ENCODE assay signal across 9 cellular contexts in the genomic region with DNA sequence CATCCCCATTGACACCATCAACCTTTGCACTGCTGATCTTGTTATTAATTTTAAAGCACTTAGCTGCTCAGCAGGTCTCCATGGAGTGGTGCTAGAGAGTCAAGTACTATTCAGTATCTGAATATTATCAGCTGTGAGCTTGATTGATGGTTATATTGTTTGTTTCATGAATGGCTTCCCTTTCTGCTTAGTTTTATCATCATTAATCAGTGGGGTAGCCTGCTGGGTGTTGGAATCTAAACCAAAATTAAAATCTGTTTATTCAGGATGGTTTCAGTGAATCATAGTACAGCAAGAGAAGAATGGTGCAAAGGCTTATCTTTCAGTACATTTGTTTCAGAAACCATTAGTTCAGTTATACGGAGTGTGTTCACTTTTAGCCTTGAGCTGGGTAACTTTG. TPM values are rescaled to one million over a fixed set of nuclear protein-coding genes. Genes with fewer than 3 reads are reported as not detected.
DNase-seq lines count a peak whose midpoint lies in the region; ATAC-seq and TF ChIP-seq lines count a peak whose summit lies in the region.
"Had no signal": no experiment of that assay in that cellular context is flagged by ENCODE, and none has a peak within 500 bp of the region (broad histone marks: within the 10 kb centered on the region; RNA-seq: fewer than 3 reads in every experiment).

No MANE protein-coding gene starts in this region.

- ATAC-seq in HG03108 (IDR thresholded peaks at IDR 0.05; ENCODE audit: unreplicated experiment), result peak; percentile 63
- ATAC-seq in sciatic nerve, result peak; percentile 61

- H3K4me3 ChIP-seq in left ventricle myocardium inferior, result no peak overlapping the region

- H3K27me3 ChIP-seq in left ventricle myocardium inferior (ENCODE audit: low read depth), result no peaks in the 10 kb centered on the region

- H3K27ac ChIP-seq in left ventricle myocardium inferior (replicated peaks), result no peak overlapping the region
- no peak overlapping the region for H3K27ac ChIP-seq in epithelial cell of prostate

- no peaks in the 10 kb centered on the region for H3K36me3 ChIP-seq in left ventricle myocardium inferior

- no peaks in the 10 kb centered on the region for H3K4me1 ChIP-seq in left ventricle myocardium inferior

- H3K9me3 ChIP-seq in left ventricle myocardium inferior (replicated peaks), result no peaks in the 10 kb centered on the region

- DNase-seq in left ventricle myocardium inferior (no peak), cardiac septum (ENCODE audit: low spot score) (no peak), NCI-H748 treated with DMSO at 0.1 percent for 48 hours (lab: John Stamatoyannopoulos, UW) (peak; percentile 77), epithelial cell of prostate (ENCODE audit: low read depth, low spot score) (peak; percentile 8), sciatic nerve (ENCODE audit: low spot score) (no peak), GDM1 (lab: John Stamatoyannopoulos, UW) (no peak)
- no peak for DNase-seq in activated CD4-positive, alpha-beta T cell treated with anti-CD3 and anti-CD28 coated beads for 4 hours
- DNase-seq: activated naive CD8-positive, alpha-beta T cell treated with anti-CD3 and anti-CD28 coated beads, Interleukin-2, amount 10 ng/mL, durations not matched to agents 7 days and 5 days had no signal

- intact Hi-C loops in left ventricle myocardium inferior (cut with micrococcal nuclease), result no loop called here
- intact Hi-C loops in cardiac septum (cut with DNase I), result no loop called here
- intact Hi-C loops in sciatic nerve (cut with DNase I), result no loop called here

- TF ChIP-seq CTCF in left ventricle myocardium inferior (IDR thresholded peaks at IDR 0.05; ENCODE audit: borderline replicate concordance), result peak; percentile 52

RNA-seq across cellular contexts. Expression of a gene that starts 42.5 kb away (rescaled TPM):
- not detected for total RNA-seq in left ventricle myocardium inferior
- not detected for total RNA-seq in cardiac septum
- total RNA-seq in sciatic nerve, result 0.09 TPM
- total RNA-seq: activated naive CD8-positive, alpha-beta T cell treated with anti-CD3 and anti-CD28 coated beads, Interleukin-2, amount 10 ng/mL, durations not matched to agents 7 days and 5 days had no signal

Comparison
In these comparisons a context has a peak if more than half of its experiments do, and no peak if none do; other contexts are left out.
1. DNase-seq: peak in NCI-H748 treated with DMSO at 0.1 percent for 48 hours (single experiment) and epithelial cell of prostate (single experiment); none in left ventricle myocardium inferior (single experiment), cardiac septum (single experiment), sciatic nerve (single experiment), GDM1 (single experiment) and activated CD4-positive, alpha-beta T cell treated with anti-CD3 and anti-CD28 coated beads for 4 hours (0 of 2).